Comparison of ENCODE assay signal across 20 cellular contexts in the genomic region with DNA sequence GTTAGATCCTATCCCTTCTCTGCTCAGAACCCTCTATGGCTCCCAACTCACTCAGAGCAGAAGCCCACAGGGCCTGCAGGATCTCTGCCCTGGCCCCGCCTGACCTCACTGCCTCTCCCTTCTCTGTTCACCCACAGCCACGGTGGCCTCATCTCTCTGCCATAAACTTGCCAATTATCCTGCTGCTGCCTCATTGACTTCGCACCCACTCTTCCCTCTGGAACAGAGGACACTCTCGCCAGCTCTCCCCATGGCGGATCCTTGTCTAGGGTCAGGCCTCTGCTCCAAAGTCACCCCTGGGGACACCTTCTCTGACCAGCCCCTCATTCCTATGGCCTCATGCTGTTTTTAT.
A peak's percentile ranks its signal among the peaks of the same experiment; 100 is the strongest.
DNase-seq lines count a peak whose midpoint lies in the region; ATAC-seq and TF ChIP-seq lines count a peak whose summit lies in the region.
"Had no signal": no experiment of that assay in that cellular context is flagged by ENCODE, and none has a peak within 500 bp of the region (broad histone marks: within the 10 kb centered on the region; RNA-seq: fewer than 3 reads in every experiment).

No MANE protein-coding gene starts in this region.

- peaks cover 14 to 16% of the 10 kb centered on the region in 2 donors for H3K27me3 Mint-ChIP-seq in natural killer cell treated with Interleukin-12 subunit alpha and Interleukin-12 subunit beta and Interleukin-15 and Interleukin-18, amount 100 ng/mL, for 72 hours
- peaks cover 28 to 46% of the 10 kb centered on the region in 2 donors for H3K27me3 Mint-ChIP-seq in natural killer cell (ENCODE audit: low read depth in 2 of 2)
- H3K27me3 Mint-ChIP-seq in activated CD8-positive, alpha-beta T cell treated with anti-CD3 and anti-CD28 coated beads, Interleukin-2, amount 10 ng/mL, durations not matched to agents 7 days and 5 days (ENCODE audit: low read depth) = peaks cover 5% of the 10 kb centered on the region
- H3K27me3 Mint-ChIP-seq: activated naive CD8-positive, alpha-beta T cell had no signal

- WGBS in testis, 2 donors = 88 to 90% methylated on average over 5 of the region's 5 CpGs

- TF ChIP-seq POLR2A in testis (IDR thresholded peaks at IDR 0.05) (no peak), GM18505 (IDR thresholded peaks at IDR 0.05; ENCODE audit: borderline replicate concordance, extremely low read depth, insufficient read depth, insufficient read length) (no peak)

- H3K36me3 ChIP-seq in left lung (peaks cover 0 to 19% of the 10 kb centered on the region in 2 donors), osteoblast (ENCODE audit: insufficient read depth, low read length) (no peaks in the 10 kb centered on the region), testis (ENCODE audit: low read depth, missing control alignments) (no peaks in the 10 kb centered on the region)
- H3K36me3 ChIP-seq: heart left ventricle, uterus had no signal

- CTCF ChIA-PET in activated CD8-positive, alpha-beta T cell treated with anti-CD3 and anti-CD28 coated beads, Interleukin-2, amount 10 ng/mL, durations not matched to agents 7 days and 5 days (lab: Charles Lee) = interaction anchor here (0.6 kb wide), 1 partner anchor 11 kb away, joined by 3 read pairs; no protein-coding TSS in a partner anchor

- H3K27me3 ChIP-seq in left lung (no peaks in the 10 kb centered on the region), osteoblast (ENCODE audit: insufficient read depth, low read length) (no peaks in the 10 kb centered on the region), testis (no peaks in the 10 kb centered on the region)
- H3K27me3 ChIP-seq: heart left ventricle, uterus had no signal

- H3K9me3 ChIP-seq in left lung (no peaks in the 10 kb centered on the region), osteoblast (ENCODE audit: low read depth, low read length) (no peaks in the 10 kb centered on the region), testis (no peaks in the 10 kb centered on the region)
- H3K9me3 ChIP-seq: heart left ventricle, uterus had no signal

- H3K4me1 ChIP-seq in left lung (peaks cover 20 to 100% of the 10 kb centered on the region in 2 donors), osteoblast (ENCODE audit: insufficient read depth, low read length) (no peaks in the 10 kb centered on the region), testis (peaks cover 23% of the 10 kb centered on the region)

- intact Hi-C loops in natural killer cell (cut with micrococcal nuclease) = no loop called here
- intact Hi-C loops in left lung (cut with DNase I) = no loop called here
- intact Hi-C loops in testis (cut with DNase I; ENCODE audit: low total_unique reads) = no loop called here

- no peaks in the 10 kb centered on the region for H4K20me1 ChIP-seq in osteoblast (ENCODE audit: insufficient read depth, low read length)

- no peaks in the 10 kb centered on the region for H3K36me3 Mint-ChIP-seq in natural killer cell treated with Interleukin-12 subunit alpha and Interleukin-12 subunit beta and Interleukin-15 and Interleukin-18, amount 100 ng/mL, for 72 hours
- H3K36me3 Mint-ChIP-seq in natural killer cell = no peaks in the 10 kb centered on the region
- H3K36me3 Mint-ChIP-seq in activated CD8-positive, alpha-beta T cell treated with anti-CD3 and anti-CD28 coated beads, Interleukin-2, amount 10 ng/mL, durations not matched to agents 7 days and 5 days (ENCODE audit: low read depth) = no peaks in the 10 kb centered on the region
- H3K36me3 Mint-ChIP-seq: activated naive CD8-positive, alpha-beta T cell; naive thymus-derived CD8-positive, alpha-beta T cell had no signal

- POLR2A ChIA-PET in activated CD8-positive, alpha-beta T cell treated with anti-CD3 and anti-CD28 coated beads, Interleukin-2, amount 10 ng/mL, durations not matched to agents 7 days and 5 days (lab: Charles Lee) = interaction anchor here (0.6 kb wide), 1 partner anchor 14 kb away, joined by 3 read pairs; no protein-coding TSS in a partner anchor

- TF ChIP-seq CTCF in natural killer cell (IDR thresholded peaks at IDR 0.05) (no peak), left lung (IDR thresholded peaks at IDR 0.05) (no peak), osteoblast (IDR thresholded peaks at IDR 0.05; ENCODE audit: extremely low read depth, low read depth, low read length) (no peak), testis (IDR thresholded peaks at IDR 0.05) (no peak)

- no peak overlapping the region for H3K4me2 ChIP-seq in osteoblast (ENCODE audit: insufficient read depth, low read length)

- H3K9me3 Mint-ChIP-seq in natural killer cell treated with Interleukin-12 subunit alpha and Interleukin-12 subunit beta and Interleukin-15 and Interleukin-18, amount 100 ng/mL, for 72 hours = no peaks in the 10 kb centered on the region
- H3K9me3 Mint-ChIP-seq in natural killer cell = no peaks in the 10 kb centered on the region
- no peaks in the 10 kb centered on the region for H3K9me3 Mint-ChIP-seq in activated CD8-positive, alpha-beta T cell treated with anti-CD3 and anti-CD28 coated beads, Interleukin-2, amount 10 ng/mL, durations not matched to agents 7 days and 5 days (ENCODE audit: insufficient read depth)
- H3K9me3 Mint-ChIP-seq: activated B cell treated with CpG ODN at 0.5 μM for 24 hours; activated T-cell treated with anti-CD3 and anti-CD28 coated beads, Interleukin-2, amount 50 U/mL, for 4 hours; HFFc6; naive thymus-derived CD8-positive, alpha-beta T cell had no signal

- no peak for ATAC-seq in natural killer cell treated with Interleukin-12 subunit alpha and Interleukin-12 subunit beta and Interleukin-15 and Interleukin-18, amount 100 ng/mL, for 72 hours
- no peak for ATAC-seq in natural killer cell
- ATAC-seq in left lung = no peak
- no peak for ATAC-seq in activated CD8-positive, alpha-beta T cell treated with anti-CD3 and anti-CD28 coated beads, Interleukin-2, amount 10 ng/mL, durations not matched to agents 7 days and 5 days
- ATAC-seq in GM18505 (IDR thresholded peaks at IDR 0.05; ENCODE audit: unreplicated experiment) = no peak
- ATAC-seq: activated T-cell treated with anti-CD3 and anti-CD28 coated beads, Interleukin-2, amount 50 U/mL, for 4 hours; heart left ventricle; naive thymus-derived CD8-positive, alpha-beta T cell had no signal

- peaks cover 29 to 48% of the 10 kb centered on the region in 2 donors for H3K4me1 Mint-ChIP-seq in natural killer cell treated with Interleukin-12 subunit alpha and Interleukin-12 subunit beta and Interleukin-15 and Interleukin-18, amount 100 ng/mL, for 72 hours (ENCODE audit: low read depth in 2 of 2)
- H3K4me1 Mint-ChIP-seq in natural killer cell = peaks cover 5 to 22% of the 10 kb centered on the region in 2 donors
- H3K4me1 Mint-ChIP-seq in activated CD8-positive, alpha-beta T cell treated with anti-CD3 and anti-CD28 coated beads, Interleukin-2, amount 10 ng/mL, durations not matched to agents 7 days and 5 days (ENCODE audit: low read depth) = peaks cover under 1% of the 10 kb centered on the region
- H3K4me1 Mint-ChIP-seq: activated B cell treated with CpG ODN at 0.5 μM for 24 hours had no signal

- H3K4me3 ChIP-seq in left lung (peak overlapping the region in 1 of 2 donors; percentile 35), osteoblast (ENCODE audit: insufficient read depth, low read length) (no peak overlapping the region), testis (no peak overlapping the region)
- H3K4me3 ChIP-seq: uterus had no signal

- H3K4me3 Mint-ChIP-seq in natural killer cell treated with Interleukin-12 subunit alpha and Interleukin-12 subunit beta and Interleukin-15 and Interleukin-18, amount 100 ng/mL, for 72 hours = no peak overlapping the region
- no peak overlapping the region for H3K4me3 Mint-ChIP-seq in natural killer cell
- H3K4me3 Mint-ChIP-seq in activated CD8-positive, alpha-beta T cell treated with anti-CD3 and anti-CD28 coated beads, Interleukin-2, amount 10 ng/mL, durations not matched to agents 7 days and 5 days = no peak overlapping the region
- H3K4me3 Mint-ChIP-seq: activated B cell treated with CpG ODN at 0.5 μM for 24 hours; activated naive CD8-positive, alpha-beta T cell; activated T-cell treated with anti-CD3 and anti-CD28 coated beads, Interleukin-2, amount 50 U/mL, for 4 hours; HFFc6 had no signal

- H3K27ac Mint-ChIP-seq in natural killer cell treated with Interleukin-12 subunit alpha and Interleukin-12 subunit beta and Interleukin-15 and Interleukin-18, amount 100 ng/mL, for 72 hours = peak overlapping the region; percentile 5 to 73
- H3K27ac Mint-ChIP-seq in natural killer cell = no peak overlapping the region
- H3K27ac Mint-ChIP-seq in activated CD8-positive, alpha-beta T cell treated with anti-CD3 and anti-CD28 coated beads, Interleukin-2, amount 10 ng/mL, durations not matched to agents 7 days and 5 days = no peak overlapping the region
- H3K27ac Mint-ChIP-seq: activated B cell treated with CpG ODN at 0.5 μM for 24 hours; activated naive CD8-positive, alpha-beta T cell; HFFc6 had no signal

- no peaks in the 10 kb centered on the region for H3K79me2 ChIP-seq in osteoblast (ENCODE audit: insufficient read depth, low read length)

- no peak for DNase-seq in natural killer cell treated with Interleukin-12 subunit alpha and Interleukin-12 subunit beta and Interleukin-15 and Interleukin-18, amount 100 ng/mL, for 72 hours (ENCODE audit: low spot score)
- DNase-seq in natural killer cell (no peak), left lung (no peak), osteoblast (ENCODE audit: insufficient read length, low spot score, missing footprints) (peak; percentile 63), HPDE6-E6E7 (ENCODE audit: extremely low spot score) (no peak), testis (no peak)
- no peak for DNase-seq in activated CD8-positive, alpha-beta T cell treated with anti-CD3 and anti-CD28 coated beads, Interleukin-2, amount 10 ng/mL, durations not matched to agents 7 days and 5 days
- DNase-seq: activated B cell treated with CpG ODN at 0.5 μM for 24 hours; activated T-cell treated with anti-CD3 and anti-CD28 coated beads, Interleukin-2, amount 50 U/mL, for 4 hours; HFFc6; mammary epithelial cell; naive thymus-derived CD8-positive, alpha-beta T cell; NCI-H1417 treated with DMSO at 0.1 percent for 48 hours; NCI-H526; stimulated activated CD4-positive, alpha-beta T cell treated with anti-CD3 and anti-CD28 coated beads, Interleukin-4, amount 100 ng/mL, for 24 hours; T1000; uterus had no signal

- H3K27ac ChIP-seq in left lung = peak overlapping the region; percentile 39 to 96
- H3K27ac ChIP-seq in osteoblast (ENCODE audit: low read depth, low read length) = no peak overlapping the region
- no peak overlapping the region for H3K27ac ChIP-seq in testis

- H2AFZ ChIP-seq in osteoblast (ENCODE audit: low read length) = no peak overlapping the region

Comparison
In these comparisons a context has a peak if more than half of its experiments do, and no peak if none do; other contexts are left out.
1. H3K27ac Mint-ChIP-seq: peak in natural killer cell treated with Interleukin-12 subunit alpha and Interleukin-12 subunit beta and Interleukin-15 and Interleukin-18, amount 100 ng/mL, for 72 hours (2 of 2); none in natural killer cell (0 of 2) and activated CD8-positive, alpha-beta T cell treated with anti-CD3 and anti-CD28 coated beads, Interleukin-2, amount 10 ng/mL, durations not matched to agents 7 days and 5 days (single experiment).
2. H3K27ac ChIP-seq: peak in left lung (2 of 2); none in osteoblast (single experiment) and testis (0 of 2).